ENCODE assay signal across 10 cellular contexts in the genomic region with DNA sequence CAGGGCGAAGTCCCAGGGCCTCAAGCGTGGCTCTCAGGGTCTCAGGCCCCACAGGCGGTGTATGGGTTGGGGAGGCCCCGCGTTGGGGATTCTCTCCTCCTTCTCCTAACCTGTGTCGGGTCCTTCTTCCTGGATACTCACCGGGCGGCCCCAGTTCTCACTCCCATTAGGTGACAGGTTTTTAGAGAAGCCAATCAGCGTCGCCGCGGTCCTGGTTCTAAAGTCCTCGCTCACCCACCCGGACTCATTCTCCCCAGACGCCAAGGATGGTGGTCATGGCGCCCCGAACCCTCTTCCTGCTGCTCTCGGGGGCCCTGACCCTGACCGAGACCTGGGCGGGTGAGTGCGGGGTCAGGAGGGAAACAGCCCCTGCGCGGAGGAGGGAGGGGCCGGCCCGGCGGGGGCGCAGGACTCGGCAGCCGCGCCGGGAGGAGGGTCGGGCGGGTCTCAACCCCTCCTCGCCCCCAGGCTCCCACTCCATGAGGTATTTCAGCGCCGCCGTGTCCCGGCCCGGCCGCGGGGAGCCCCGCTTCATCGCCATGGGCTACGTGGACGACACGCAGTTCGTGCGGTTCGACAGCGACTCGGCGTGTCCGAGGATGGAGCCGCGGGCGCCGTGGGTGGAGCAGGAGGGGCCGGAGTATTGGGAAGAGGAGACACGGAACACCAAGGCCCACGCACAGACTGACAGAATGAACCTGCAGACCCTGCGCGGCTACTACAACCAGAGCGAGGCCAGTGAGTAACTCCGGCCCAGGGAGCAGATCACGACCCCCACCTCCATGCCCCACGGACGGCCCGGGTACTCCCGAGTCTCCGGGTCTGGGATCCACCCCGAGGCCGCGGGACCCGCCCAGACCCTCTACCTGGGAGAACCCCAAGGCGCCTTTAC. TPM values are rescaled to one million over a fixed set of nuclear protein-coding genes. Genes with fewer than 3 reads are reported as not detected.
DNase-seq lines count a peak whose midpoint lies in the region; ATAC-seq and TF ChIP-seq lines count a peak whose summit lies in the region.
"Had no signal": no experiment of that assay in that cellular context is flagged by ENCODE, and none has a peak within 500 bp of the region (broad histone marks: within the 10 kb centered on the region; RNA-seq: fewer than 3 reads in every experiment).

A gene (plus strand): TSS at position 247 of the 892 bp plus-strand sequence. CDS start 20 bp downstream, at position 267.

- H3K4me3 ChIP-seq in colonic mucosa (peak within 1 kb of the TSS; percentile 48), lower lobe of right lung (peak within 1 kb of the TSS; percentile 42), stomach smooth muscle (ENCODE audit: low read length in 2 of 2) (peak within 1 kb of the TSS; percentile 25 to 54), MM.1S (ENCODE audit: low read length) (no peak within 1 kb of the TSS)

- peak; percentile 21 for ATAC-seq in activated CD4-positive, alpha-beta T cell treated with anti-CD3 and anti-CD28 coated beads for 36 hours
- peak; percentile 52 to 77 for ATAC-seq in lower lobe of right lung

- H3K27ac Mint-ChIP-seq in activated CD4-positive, alpha-beta T cell treated with anti-CD3 and anti-CD28 coated beads for 36 hours: no peak within 1 kb of the TSS

- no peaks in the 10 kb centered on the region for H3K9me3 ChIP-seq in colonic mucosa
- H3K9me3 ChIP-seq in lower lobe of right lung: no peaks in the 10 kb centered on the region
- no peaks in the 10 kb centered on the region for H3K9me3 ChIP-seq in stomach smooth muscle (ENCODE audit: control insufficient read depth in 2 of 2, low read length in 2 of 2)
- H3K9me3 ChIP-seq in MM.1S (replicated peaks; ENCODE audit: insufficient read depth, low read length): no peaks in the 10 kb centered on the region

- H3K27me3 Mint-ChIP-seq in activated CD4-positive, alpha-beta T cell treated with anti-CD3 and anti-CD28 coated beads for 36 hours: peaks cover 53% of the 10 kb centered on the region

- H3F3A ChIP-seq in MM.1S (ENCODE audit: insufficient read depth, low read length): no peaks in the 10 kb centered on the region

- H3K9me3 Mint-ChIP-seq in activated CD4-positive, alpha-beta T cell treated with anti-CD3 and anti-CD28 coated beads for 36 hours (ENCODE audit: low read depth): no peaks in the 10 kb centered on the region

- intact Hi-C loops in activated CD4-positive, alpha-beta T cell treated with anti-CD3 and anti-CD28 coated beads for 36 hours (cut with DNase I, micrococcal nuclease): no loop called here
- intact Hi-C loops in colonic mucosa (cut with DNase I) (no loop called here), lower lobe of right lung (cut with DNase I) (no loop called here)

- peaks cover 3% of the 10 kb centered on the region for H3K4me1 ChIP-seq in colonic mucosa
- peaks cover 11% of the 10 kb centered on the region for H3K4me1 ChIP-seq in lower lobe of right lung
- H3K4me1 ChIP-seq in stomach smooth muscle (ENCODE audit: control insufficient read depth, insufficient read depth, low read length): peaks cover 8% of the 10 kb centered on the region
- H3K4me1 ChIP-seq in MM.1S (ENCODE audit: low read length): no peaks in the 10 kb centered on the region

- H3K79me2 ChIP-seq in MM.1S (ENCODE audit: low read length): no peaks in the 10 kb centered on the region

- H3K36me3 Mint-ChIP-seq in activated CD4-positive, alpha-beta T cell treated with anti-CD3 and anti-CD28 coated beads for 36 hours (ENCODE audit: low read depth): no peaks in the 10 kb centered on the region

- H3K4me3 Mint-ChIP-seq in activated CD4-positive, alpha-beta T cell treated with anti-CD3 and anti-CD28 coated beads for 36 hours: peak within 1 kb of the TSS; percentile 51

- no peaks in the 10 kb centered on the region for H3K9me2 ChIP-seq in MM.1S (replicated peaks; ENCODE audit: insufficient read depth, low read length)

- no peaks in the 10 kb centered on the region for H4K20me1 ChIP-seq in MM.1S (ENCODE audit: insufficient read depth, low read length)

- H3K4me2 ChIP-seq in MM.1S (ENCODE audit: low read depth, low read length): no peak within 1 kb of the TSS

- peaks cover 10% of the 10 kb centered on the region for H3K4me1 Mint-ChIP-seq in activated CD4-positive, alpha-beta T cell treated with anti-CD3 and anti-CD28 coated beads for 36 hours

- H2AFZ ChIP-seq in MM.1S (ENCODE audit: low read length): no peak within 1 kb of the TSS

- POLR2A ChIA-PET in activated CD4-positive, alpha-beta T cell treated with anti-CD3 and anti-CD28 coated beads for 36 hours (lab: Charles Lee): no interaction called here

- no peaks in the 10 kb centered on the region for H3K36me3 ChIP-seq in colonic mucosa
- H3K36me3 ChIP-seq in lower lobe of right lung: no peaks in the 10 kb centered on the region
- H3K36me3 ChIP-seq in stomach smooth muscle (ENCODE audit: control insufficient read depth in 2 of 2, insufficient read depth in 2 of 2, low read length in 2 of 2): no peaks in the 10 kb centered on the region
- no peaks in the 10 kb centered on the region for H3K36me3 ChIP-seq in MM.1S (replicated peaks; ENCODE audit: insufficient read depth, low read length)

- DNase-seq in activated CD4-positive, alpha-beta T cell treated with anti-CD3 and anti-CD28 coated beads for 36 hours: no peak
- DNase-seq in activated CD4-positive, alpha-beta T cell treated with anti-CD3 and anti-CD28 coated beads for 1 hour: no peak
- peak; percentile 64 for DNase-seq in colonic mucosa
- no peak for DNase-seq in lower lobe of right lung
- no peak for DNase-seq in GDM1 (lab: John Stamatoyannopoulos, UW)
- no peak for DNase-seq in MM.1S
- DNase-seq in NCI-H2107 (lab: John Stamatoyannopoulos, UW): no peak
- DNase-seq: HCEC 1CT, OCI-M1 had no signal

- no peak within 1 kb of the TSS for H3K9ac ChIP-seq in colonic mucosa (ENCODE audit: low read depth in 2 of 2, low read length in 2 of 2)
- H3K9ac ChIP-seq in stomach smooth muscle (ENCODE audit: low read length in 2 of 2): no peak within 1 kb of the TSS
- H3K9ac ChIP-seq in MM.1S (ENCODE audit: low read length): no peak within 1 kb of the TSS

- CTCF ChIA-PET in activated CD4-positive, alpha-beta T cell treated with anti-CD3 and anti-CD28 coated beads for 36 hours (lab: Charles Lee): no interaction called here

- no peak for TF ChIP-seq CTCF in colonic mucosa (IDR thresholded peaks at IDR 0.05)
- TF ChIP-seq CTCF in lower lobe of right lung (IDR thresholded peaks at IDR 0.05): no peak
- TF ChIP-seq CTCF in MM.1S (IDR thresholded peaks at IDR 0.05; ENCODE audit: low read length): no peak

- no peaks in the 10 kb centered on the region for H3K27me3 ChIP-seq in colonic mucosa
- H3K27me3 ChIP-seq in lower lobe of right lung (ENCODE audit: low read depth): peaks cover 63% of the 10 kb centered on the region
- H3K27me3 ChIP-seq in stomach smooth muscle (ENCODE audit: control insufficient read depth in 1 of 2, insufficient read depth in 2 of 2, low read length in 2 of 2): peaks cover 40% of the 10 kb centered on the region in 2 donors
- no peaks in the 10 kb centered on the region for H3K27me3 ChIP-seq in MM.1S (replicated peaks; ENCODE audit: insufficient read depth, low read length)

- H3K27ac ChIP-seq in colonic mucosa (no peak within 1 kb of the TSS), lower lobe of right lung (no peak within 1 kb of the TSS), stomach smooth muscle (ENCODE audit: low read length) (no peak within 1 kb of the TSS), MM.1S (ENCODE audit: low read length) (no peak within 1 kb of the TSS)

RNA-seq across cellular contexts. Expression of the gene that starts here (rescaled TPM):
- under 1 TPM; 0.35 to 0.55 TPM for total RNA-seq in activated CD4-positive, alpha-beta T cell treated with anti-CD3 and anti-CD28 coated beads for 36 hours
- 10 to 100 TPM; 55.3 to 91.3 TPM for total RNA-seq in colonic mucosa
- total RNA-seq in lower lobe of right lung: 1.8 TPM

Comparison
In these comparisons a context has a peak if more than half of its experiments do, and no peak if none do; other contexts are left out.
1. RNA of the gene that starts here (total RNA-seq): 55.3 to 91.3 TPM in colonic mucosa; 1.8 TPM in lower lobe of right lung (single experiment) and 0.35 to 0.55 TPM in activated CD4-positive, alpha-beta T cell treated with anti-CD3 and anti-CD28 coated beads for 36 hours; every median in the first group is over 10 times any median in the second.
2. Peak in ATAC-seq in activated CD4-positive, alpha-beta T cell treated with anti-CD3 and anti-CD28 coated beads for 36 hours; RNA of the gene not detected or under 1 TPM.